Comparison of ENCODE assay signal across 2 cellular contexts in genomic region chr16:4945560-4946502, GRCh38.
TF ChIP-seq lines count a peak whose summit lies in the region.

No MANE protein-coding gene starts in this region.

TF ChIP-seq in IMR-90, 13 proteins besides CTCF, POLR2A, EP300 and RAD21:
- no peak for TF ChIP-seq BHLHE40 (IDR thresholded peaks at IDR 0.05; ENCODE audit: low read depth, low read length)
- no peak for TF ChIP-seq MAFK (IDR thresholded peaks at IDR 0.05; ENCODE audit: low read depth, low read length)
- TF ChIP-seq ELK1 (IDR thresholded peaks at IDR 0.05; ENCODE audit: borderline replicate concordance, low read depth, low read length) = no peak
- TF ChIP-seq SMC3 (IDR thresholded peaks at IDR 0.05; ENCODE audit: low read depth, low read length) = no peak
- TF ChIP-seq RFX5 (IDR thresholded peaks at IDR 0.05; ENCODE audit: low read depth, low read length) = no peak
- TF ChIP-seq MAZ (IDR thresholded peaks at IDR 0.05; ENCODE audit: borderline replicate concordance, low read depth, low read length) = no peak
- no peak for TF ChIP-seq FOS (IDR thresholded peaks at IDR 0.05; ENCODE audit: low read depth, low read length)
- TF ChIP-seq CEBPB (IDR thresholded peaks at IDR 0.05; ENCODE audit: low read depth, low read length) = no peak
- no peak for TF ChIP-seq USF2 (IDR thresholded peaks at IDR 0.05; ENCODE audit: low read depth, low read length)
- TF ChIP-seq RCOR1 (IDR thresholded peaks at IDR 0.05; ENCODE audit: insufficient replicate concordance, low read length) = no peak
- no peak for TF ChIP-seq NFE2L2 (IDR thresholded peaks at IDR 0.05; ENCODE audit: low read depth, low read length)
- no peak for TF ChIP-seq MXI1 (IDR thresholded peaks at IDR 0.05; ENCODE audit: borderline replicate concordance, low read depth, low read length)
- TF ChIP-seq CHD1 (IDR thresholded peaks at IDR 0.05; ENCODE audit: low read depth, low read length) = no peak
TF ChIP-seq in IMR-90: peak in this region for 0.

TF ChIP-seq in HepG2, 621 proteins besides CTCF, POLR2A, EP300 and RAD21 (continues in another document):
- no peak for TF ChIP-seq ZBTB1 (CRISPR knock-in tag; IDR thresholded peaks at IDR 0.05; ENCODE audit: borderline replicate concordance)
- TF ChIP-seq HMGXB3 (CRISPR knock-in tag; IDR thresholded peaks at IDR 0.05; ENCODE audit: borderline replicate concordance) = no peak
- no peak for TF ChIP-seq RFXAP (CRISPR knock-in tag; IDR thresholded peaks at IDR 0.05; ENCODE audit: borderline replicate concordance)
- no peak for TF ChIP-seq BRD4 (CRISPR knock-in tag; IDR thresholded peaks at IDR 0.05)
- TF ChIP-seq ZNF253 (CRISPR knock-in tag; IDR thresholded peaks at IDR 0.05; ENCODE audit: borderline replicate concordance) = 0 out of 2 replicates have a peak, but pooled peaks have one; percentile 32
- TF ChIP-seq KAT2B (IDR thresholded peaks at IDR 0.05; ENCODE audit: borderline replicate concordance, low read depth, low read length) = no peak
- no peak for TF ChIP-seq RFXANK (CRISPR knock-in tag; IDR thresholded peaks at IDR 0.05)
- no peak for TF ChIP-seq DNMT3B (CRISPR knock-in tag; conservative IDR thresholded peaks at IDR 0.05)
- TF ChIP-seq MTERF4 (CRISPR knock-in tag; IDR thresholded peaks at IDR 0.05) = no peak
- TF ChIP-seq SSRP1 (CRISPR knock-in tag; IDR thresholded peaks at IDR 0.05) = no peak
- no peak for TF ChIP-seq MXD1 (CRISPR knock-in tag; IDR thresholded peaks at IDR 0.05)
- TF ChIP-seq ZNF24 (IDR thresholded peaks at IDR 0.05) = no peak
- TF ChIP-seq ASH2L (IDR thresholded peaks at IDR 0.05; ENCODE audit: insufficient read length, low read depth, low read length) = no peak
- TF ChIP-seq ZNF646 (CRISPR knock-in tag; IDR thresholded peaks at IDR 0.05) = no peak
- TF ChIP-seq ZNF30 (CRISPR knock-in tag; IDR thresholded peaks at IDR 0.05) = no peak
- no peak for TF ChIP-seq LCORL (IDR thresholded peaks at IDR 0.05)
- peak; percentile 9; the same call in 1 of the 2 replicates for TF ChIP-seq LCORL (CRISPR knock-in tag; IDR thresholded peaks at IDR 0.05)
- TF ChIP-seq NR2F6 (IDR thresholded peaks at IDR 0.05) = no peak; the same call in none of the 2 replicates
- peak; percentile 56 for TF ChIP-seq NR2F6 (CRISPR knock-in tag; IDR thresholded peaks at IDR 0.05)
- TF ChIP-seq NFYC (CRISPR knock-in tag; IDR thresholded peaks at IDR 0.05) = no peak
- peak; percentile 43 for TF ChIP-seq ZNF768 (CRISPR knock-in tag; IDR thresholded peaks at IDR 0.05)
- no peak for TF ChIP-seq ZBTB44 (CRISPR knock-in tag; IDR thresholded peaks at IDR 0.05)
- no peak for TF ChIP-seq NFAT5 (CRISPR knock-in tag; IDR thresholded peaks at IDR 0.05)
- no peak for TF ChIP-seq JARID2 (CRISPR knock-in tag; IDR thresholded peaks at IDR 0.05; ENCODE audit: insufficient replicate concordance)
- TF ChIP-seq ZBTB20 (CRISPR knock-in tag; IDR thresholded peaks at IDR 0.05; ENCODE audit: borderline replicate concordance, low read depth) = no peak
- TF ChIP-seq TARDBP (CRISPR knock-in tag; IDR thresholded peaks at IDR 0.05) = no peak
- peak; percentile 12; the same call in 1 of the 2 replicates for TF ChIP-seq ADNP (CRISPR knock-in tag; IDR thresholded peaks at IDR 0.05)
- TF ChIP-seq SETDB1 (CRISPR knock-in tag; IDR thresholded peaks at IDR 0.05; ENCODE audit: borderline replicate concordance) = no peak
- no peak for TF ChIP-seq KDM3A (CRISPR knock-in tag; IDR thresholded peaks at IDR 0.05; ENCODE audit: low read depth)
- TF ChIP-seq ARNT (IDR thresholded peaks at IDR 0.05) = no peak
- TF ChIP-seq ZFP90 (CRISPR knock-in tag; IDR thresholded peaks at IDR 0.05; ENCODE audit: borderline replicate concordance) = no peak
- TF ChIP-seq ZNF337 (CRISPR knock-in tag; IDR thresholded peaks at IDR 0.05; ENCODE audit: borderline replicate concordance, low read depth) = no peak
- TF ChIP-seq ZNF615 (CRISPR knock-in tag; IDR thresholded peaks at IDR 0.05; ENCODE audit: borderline replicate concordance) = no peak
- TF ChIP-seq ZNF121 (CRISPR knock-in tag; IDR thresholded peaks at IDR 0.05) = peak; percentile 98
- TF ChIP-seq FIP1L1 (IDR thresholded peaks at IDR 0.05; ENCODE audit: borderline replicate concordance, insufficient read depth, low read depth, low read length) = 0 out of 2 replicates have a peak, but pooled peaks have one; percentile 36
- TF ChIP-seq NCOA5 (CRISPR knock-in tag; IDR thresholded peaks at IDR 0.05) = no peak
- no peak for TF ChIP-seq GPN1 (CRISPR knock-in tag; IDR thresholded peaks at IDR 0.05; ENCODE audit: borderline replicate concordance)
